In the genomic region with DNA sequence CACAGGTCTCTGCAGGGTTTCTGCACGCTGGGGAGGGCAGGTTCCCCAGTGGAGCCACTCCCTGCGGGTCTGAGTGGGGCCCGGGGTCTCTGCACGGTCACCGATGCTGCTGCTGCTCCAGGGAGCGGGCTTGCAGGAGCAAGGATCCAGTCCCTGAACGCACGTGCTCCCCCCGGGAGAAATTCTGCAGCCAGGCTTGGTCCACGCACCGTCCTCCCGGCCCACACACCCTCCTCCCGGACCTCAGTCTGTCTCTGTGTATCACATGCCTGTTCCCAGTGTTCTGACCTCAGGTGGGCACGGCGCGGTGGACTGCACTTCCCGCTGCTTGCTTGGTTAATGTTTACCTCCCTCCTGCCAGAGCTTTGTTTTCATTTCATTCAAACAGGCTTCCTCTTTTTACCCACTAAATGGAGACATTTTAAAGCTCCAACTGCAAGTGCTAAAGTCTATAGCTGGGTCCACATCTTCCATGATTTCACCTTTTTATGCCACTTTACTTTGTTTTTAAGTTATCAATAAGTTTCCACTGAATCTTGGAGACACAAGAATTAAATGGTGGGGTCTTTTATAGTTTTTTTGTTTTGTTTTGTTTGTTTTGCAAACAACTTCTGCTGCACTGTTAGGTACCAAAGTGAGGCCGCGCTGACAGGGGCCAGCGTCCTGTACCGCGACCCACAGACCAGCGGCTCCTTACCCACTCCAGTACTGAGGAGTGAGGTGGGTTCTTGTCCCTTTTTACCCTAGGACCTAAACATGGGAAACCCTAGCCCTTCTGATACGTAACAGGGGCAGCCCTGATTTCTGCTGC, we compare ENCODE assay signal across 11 cellular contexts.
DNase-seq lines count a peak whose midpoint lies in the region; ATAC-seq, FAIRE-seq and TF ChIP-seq lines count a peak whose summit lies in the region.
"Had no signal": no experiment of that assay in that cellular context is flagged by ENCODE, and none has a peak within 500 bp of the region (broad histone marks: within the 10 kb centered on the region; RNA-seq: fewer than 3 reads in every experiment).

No MANE protein-coding gene starts in this region.

- POLR2A ChIA-PET in A549 (lab: Yijun Ruan, JAX), result no interaction called here

- no peak overlapping the region for H3K27ac Mint-ChIP-seq in activated T-helper 1 cell treated with anti-CD3 and anti-CD28 coated beads, Interleukin-12 subunit alpha, Interleukin-12 subunit beta, Interleukin-2, Interleukin-4 antibody, amounts not matched to agents 30 ng/mL and 10 ng/mL and 1 ng/mL, durations not matched to agents 14 hours and 24 hours and 36 hours

- H3K27me3 ChIP-seq in NT2/D1 (ENCODE audit: insufficient read depth, insufficient read length), result peaks cover 49% of the 10 kb centered on the region

- no peak overlapping the region for H3K4me3 ChIP-seq in A549
- H3K4me3 ChIP-seq in NT2/D1 (ENCODE audit: insufficient read length, low read depth), result peak overlapping the region; percentile 5

- H3K27ac ChIP-seq in A549, result peak overlapping the region in 1 of 2 experiments; percentile 90; a peak in 3 of 6 replicates
- H3K27ac ChIP-seq: esophagus muscularis mucosa had no signal

- no peak for DNase-seq in A549 (ENCODE audit: low read depth in 1 of 2, low spot score in 1 of 2)
- no peak for DNase-seq in NT2/D1 (ENCODE audit: low read depth, low spot score)
- peak; percentile 63 to 65 for DNase-seq in left colon
- DNase-seq in HTR-8/SVneo (ENCODE audit: insufficient read length, low spot score), result no peak
- no peak for DNase-seq in stimulated activated naive CD4-positive, alpha-beta T cell (lab: John Stamatoyannopoulos, UW)
- no peak for DNase-seq in anterior cingulate cortex (lab: John Stamatoyannopoulos, UW)
- no peak for DNase-seq in activated T-helper 1 cell treated with anti-CD3 and anti-CD28 coated beads, Interleukin-12 subunit alpha, Interleukin-12 subunit beta, Interleukin-2, Interleukin-4 antibody, amounts not matched to agents 30 ng/mL and 10 ng/mL and 1 ng/mL, durations not matched to agents 14 hours and 24 hours and 36 hours (ENCODE audit: low spot score)
- DNase-seq: DMS 273 treated with DMSO at 0.1 percent for 48 hours, NCI-H2227 treated with DMSO at 0.1 percent for 48 hours had no signal

- no peaks in the 10 kb centered on the region for H3K36me3 Mint-ChIP-seq in activated T-helper 1 cell treated with anti-CD3 and anti-CD28 coated beads, Interleukin-12 subunit alpha, Interleukin-12 subunit beta, Interleukin-2, Interleukin-4 antibody, amounts not matched to agents 30 ng/mL and 10 ng/mL and 1 ng/mL, durations not matched to agents 14 hours and 24 hours and 36 hours (ENCODE audit: low read depth)

- H3K9me3 ChIP-seq in A549 (no peaks in the 10 kb centered on the region), NT2/D1 (ENCODE audit: insufficient read depth, low read length) (no peaks in the 10 kb centered on the region)
- H3K9me3 ChIP-seq: esophagus muscularis mucosa had no signal

- no peak for FAIRE-seq in A549 (lab: Jason Lieb, UNC)
- FAIRE-seq in HTR-8/SVneo (lab: Jason Lieb, UNC), result no peak

- CTCF ChIA-PET in A549 (lab: Yijun Ruan, JAX), result no interaction called here

- H3K4me3 Mint-ChIP-seq in activated T-helper 1 cell treated with anti-CD3 and anti-CD28 coated beads, Interleukin-12 subunit alpha, Interleukin-12 subunit beta, Interleukin-2, Interleukin-4 antibody, amounts not matched to agents 30 ng/mL and 10 ng/mL and 1 ng/mL, durations not matched to agents 14 hours and 24 hours and 36 hours, result no peak overlapping the region

- no peaks in the 10 kb centered on the region for H3K9me3 Mint-ChIP-seq in activated T-helper 1 cell treated with anti-CD3 and anti-CD28 coated beads, Interleukin-12 subunit alpha, Interleukin-12 subunit beta, Interleukin-2, Interleukin-4 antibody, amounts not matched to agents 30 ng/mL and 10 ng/mL and 1 ng/mL, durations not matched to agents 14 hours and 24 hours and 36 hours

- H3K4me1 Mint-ChIP-seq in activated T-helper 1 cell treated with anti-CD3 and anti-CD28 coated beads, Interleukin-12 subunit alpha, Interleukin-12 subunit beta, Interleukin-2, Interleukin-4 antibody, amounts not matched to agents 30 ng/mL and 10 ng/mL and 1 ng/mL, durations not matched to agents 14 hours and 24 hours and 36 hours (ENCODE audit: low read depth), result peaks cover 7% of the 10 kb centered on the region

- H3K27me3 Mint-ChIP-seq in activated T-helper 1 cell treated with anti-CD3 and anti-CD28 coated beads, Interleukin-12 subunit alpha, Interleukin-12 subunit beta, Interleukin-2, Interleukin-4 antibody, amounts not matched to agents 30 ng/mL and 10 ng/mL and 1 ng/mL, durations not matched to agents 14 hours and 24 hours and 36 hours (ENCODE audit: insufficient read depth), result peaks cover 14% of the 10 kb centered on the region

- intact Hi-C loops in left colon (cut with DNase I, micrococcal nuclease), result no loop called here
- intact Hi-C loops in activated T-helper 1 cell treated with anti-CD3 and anti-CD28 coated beads, Interleukin-12 subunit alpha, Interleukin-12 subunit beta, Interleukin-2, Interleukin-4 antibody, amounts not matched to agents 30 ng/mL and 10 ng/mL and 1 ng/mL, durations not matched to agents 14 hours and 24 hours and 36 hours (cut with micrococcal nuclease), result no loop called here

- no peak for TF ChIP-seq EP300 in A549 (IDR thresholded peaks at IDR 0.05)

- H3K4me1 ChIP-seq in A549, result peaks cover 13% of the 10 kb centered on the region
- peaks cover 17% of the 10 kb centered on the region for H3K4me1 ChIP-seq in NT2/D1 (ENCODE audit: insufficient read depth, insufficient read length)

- ATAC-seq in A549, result peak in 1 of 2 experiments; percentile 14; a peak in 2 of 6 replicates
- ATAC-seq in GM19438 (IDR thresholded peaks at IDR 0.05; ENCODE audit: low read depth, unreplicated experiment), result peak; percentile 45
- ATAC-seq in left colon, result peak; percentile 70

- TF ChIP-seq RAD21 in A549 (conservative IDR thresholded peaks at IDR 0.05 in 1 of 2, IDR thresholded peaks at IDR 0.05 in 1 of 2), result no peak

- H3K4me2 ChIP-seq in A549, result peak overlapping the region; percentile 92

- H3K9ac ChIP-seq in NT2/D1 (ENCODE audit: insufficient read length, low read depth), result peak overlapping the region; percentile 61

- WGBS in A549 (ENCODE audit: missing lambda C conversion rate), result 29% methylated on average over 20 of the region's 24 CpGs

- no peak for TF ChIP-seq CTCF in A549 (IDR thresholded peaks at IDR 0.05)

- H3K36me3 ChIP-seq in NT2/D1 (ENCODE audit: insufficient read depth, insufficient read length, low read length), result no peaks in the 10 kb centered on the region
- H3K36me3 ChIP-seq: esophagus muscularis mucosa had no signal

- TF ChIP-seq POLR2A in A549 (IDR thresholded peaks at IDR 0.05; ENCODE audit: low read length), result no peak

TF ChIP-seq in A549, 52 proteins besides CTCF, POLR2A, EP300 and RAD21:
- no peak for TF ChIP-seq NR3C1 (IDR thresholded peaks at IDR 0.05)
- no peak for TF ChIP-seq RARB (CRISPR knock-in tag; IDR thresholded peaks at IDR 0.05)
- TF ChIP-seq ZNF302 (CRISPR knock-in tag; IDR thresholded peaks at IDR 0.05), result no peak
- TF ChIP-seq PHF8 (IDR thresholded peaks at IDR 0.05; ENCODE audit: borderline replicate concordance, low read depth), result no peak
- TF ChIP-seq MAX (IDR thresholded peaks at IDR 0.05), result no peak
- TF ChIP-seq MAFK (IDR thresholded peaks at IDR 0.05; ENCODE audit: partially characterized antibody), result no peak
- no peak for TF ChIP-seq ZSCAN20 (CRISPR knock-in tag; IDR thresholded peaks at IDR 0.05)
- no peak for TF ChIP-seq KDM5A (IDR thresholded peaks at IDR 0.05)
- no peak for TF ChIP-seq MYC (IDR thresholded peaks at IDR 0.05; ENCODE audit: borderline replicate concordance, low read length)
- no peak for TF ChIP-seq REST (IDR thresholded peaks at IDR 0.05)
- no peak for TF ChIP-seq MAZ (IDR thresholded peaks at IDR 0.05; ENCODE audit: borderline replicate concordance, low read depth, low read length)

Comparison
In these comparisons a context has a peak if more than half of its experiments do, and no peak if none do; other contexts are left out.
1. DNase-seq: peak in left colon (2 of 2); none in A549 (0 of 2), NT2/D1 (single experiment), HTR-8/SVneo (single experiment), stimulated activated naive CD4-positive, alpha-beta T cell (0 of 6), anterior cingulate cortex (0 of 58) and activated T-helper 1 cell treated with anti-CD3 and anti-CD28 coated beads, Interleukin-12 subunit alpha, Interleukin-12 subunit beta, Interleukin-2, Interleukin-4 antibody, amounts not matched to agents 30 ng/mL and 10 ng/mL and 1 ng/mL, durations not matched to agents 14 hours and 24 hours and 36 hours (single experiment).